16 cellular contexts compared by ENCODE assay signal in the genomic region with DNA sequence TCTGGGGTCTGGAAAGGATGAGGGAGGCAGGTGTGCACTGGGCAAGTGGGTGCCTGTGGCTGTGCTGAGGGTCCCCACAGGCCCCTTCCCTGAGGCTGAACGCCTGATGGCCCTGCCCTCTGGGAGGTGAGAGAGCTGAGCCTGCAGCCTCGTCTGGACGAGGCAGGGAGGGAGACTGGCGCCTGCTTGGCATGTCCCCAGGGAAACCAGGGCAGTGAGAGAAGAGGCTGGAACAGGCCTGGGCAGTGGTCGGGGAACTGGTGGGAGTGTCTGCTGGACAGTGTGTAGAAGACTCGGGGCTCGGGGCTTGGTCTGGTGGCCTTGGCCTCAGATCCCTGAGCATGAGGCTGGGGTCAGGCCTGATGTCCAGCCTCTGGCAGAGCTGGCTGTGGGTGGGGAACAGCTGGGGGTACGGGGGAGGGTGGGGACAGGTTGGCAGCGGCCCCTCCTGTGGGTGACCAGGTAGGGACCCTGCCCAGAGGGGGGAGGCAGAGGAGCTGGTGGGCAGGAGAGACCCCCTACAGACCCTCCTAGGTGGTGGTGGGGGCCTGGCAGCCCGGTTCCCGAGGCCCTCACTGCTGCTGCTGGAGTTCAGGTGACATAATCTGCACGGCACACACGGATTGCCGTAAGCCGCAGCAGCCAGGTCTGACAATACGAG. TPM values are rescaled to one million over a fixed set of nuclear protein-coding genes. Genes with fewer than 3 reads are reported as not detected.
DNase-seq lines count a peak whose midpoint lies in the region; ATAC-seq and TF ChIP-seq lines count a peak whose summit lies in the region.
"Had no signal": no experiment of that assay in that cellular context is flagged by ENCODE, and none has a peak within 500 bp of the region (broad histone marks: within the 10 kb centered on the region; RNA-seq: fewer than 3 reads in every experiment).

No MANE protein-coding gene starts in this region.

- H3K4me2 ChIP-seq in BLaER1 treated with 17β-estradiol and CSF1 and Interleukin-3, amounts not matched to agents 10 nM and 100 nM, result peak overlapping the region in 10 of 11 experiments; percentile 71 to 99 (median 94); a peak in 18 of 22 replicates
- H3K4me2 ChIP-seq in trophoblast cell (ENCODE audit: low read length), result no peak overlapping the region

- no peak overlapping the region for H3K4ac ChIP-seq in trophoblast cell (ENCODE audit: low read depth, low read length)

- H2AFZ ChIP-seq in trophoblast cell (ENCODE audit: insufficient read depth, low read length, poor library complexity), result no peak overlapping the region

- CTCF ChIA-PET in RWPE1 (lab: Yijun Ruan, JAX), result no interaction called here

- peaks cover 0 to 71% (median 17%) of the 10 kb centered on the region in 11 experiments; a peak in 12 of 22 replicates for H4K20me1 ChIP-seq in BLaER1 treated with 17β-estradiol and CSF1 and Interleukin-3, amounts not matched to agents 10 nM and 100 nM

- H3K79me2 ChIP-seq in trophoblast cell (ENCODE audit: control insufficient read depth, insufficient read depth, low read length, poor library complexity), result no peaks in the 10 kb centered on the region

- POLR2A ChIA-PET in RWPE1 (lab: Yijun Ruan, JAX; ENCODE audit: low non-redundant PET), result no interaction called here

- WGBS in trophoblast cell (ENCODE audit: extremely low coverage, insufficient coverage, insufficient read length), result no CpG with 5 or more reads among the region's 16 CpGs

- no peak overlapping the region for H2BK12ac ChIP-seq in trophoblast cell (ENCODE audit: low read length)

- no peak overlapping the region for H2BK5ac ChIP-seq in trophoblast cell (ENCODE audit: low read depth, low read length, poor library complexity)

- H3K9me3 ChIP-seq in BLaER1 treated with 17β-estradiol and CSF1 and Interleukin-3, amounts not matched to agents 10 nM and 100 nM (replicated peaks in 1 of 11), result peaks cover 4 to 7% (median 6%) of the 10 kb centered on the region in 11 experiments
- H3K9me3 ChIP-seq in trophoblast cell (ENCODE audit: insufficient read depth, low read depth, low read length), result peaks cover 4% of the 10 kb centered on the region
- H3K9me3 ChIP-seq: Caco-2 had no signal

- peak overlapping the region in 2 of 11 experiments; percentile 74 to 79; a peak in 3 of 22 replicates for H3K27ac ChIP-seq in BLaER1 treated with 17β-estradiol and CSF1 and Interleukin-3, amounts not matched to agents 10 nM and 100 nM
- peak overlapping the region; percentile 87 for H3K27ac ChIP-seq in RWPE1
- peak overlapping the region; percentile 99 for H3K27ac ChIP-seq in substantia nigra (ENCODE audit: low read depth, low read length, poor library complexity, severe bottlenecking)
- H3K27ac ChIP-seq in trophoblast cell (ENCODE audit: low read depth, low read length), result no peak overlapping the region
- H3K27ac ChIP-seq: HL-60 had no signal

- H3K4me3 ChIP-seq in BLaER1 treated with 17β-estradiol and CSF1 and Interleukin-3, amounts not matched to agents 10 nM and 100 nM, result no peak overlapping the region
- H3K4me3 ChIP-seq in trophoblast cell (ENCODE audit: low read depth, low read length), result no peak overlapping the region

- no peak overlapping the region for H3K18ac ChIP-seq in trophoblast cell (ENCODE audit: low read length)

- H3K14ac ChIP-seq in trophoblast cell (ENCODE audit: low read length), result no peak overlapping the region

- H3K79me1 ChIP-seq in trophoblast cell (ENCODE audit: low read length), result no peaks in the 10 kb centered on the region

- no peak overlapping the region for H3K23ac ChIP-seq in trophoblast cell (ENCODE audit: low read length)

- H4K91ac ChIP-seq in trophoblast cell (ENCODE audit: low read depth, low read length), result no peak overlapping the region

- peaks cover 37 to 73% (median 49%) of the 10 kb centered on the region in 11 experiments for H3K27me3 ChIP-seq in BLaER1 treated with 17β-estradiol and CSF1 and Interleukin-3, amounts not matched to agents 10 nM and 100 nM
- peaks cover 18% of the 10 kb centered on the region for H3K27me3 ChIP-seq in trophoblast cell (ENCODE audit: insufficient read depth, low read length)

- no peak overlapping the region for H2BK120ac ChIP-seq in trophoblast cell (ENCODE audit: insufficient read depth, low read length, poor library complexity)

- no peaks in the 10 kb centered on the region for H3K36me3 ChIP-seq in BLaER1 treated with 17β-estradiol and CSF1 and Interleukin-3, amounts not matched to agents 10 nM and 100 nM
- H3K36me3 ChIP-seq in trophoblast cell (ENCODE audit: control insufficient read depth in 1 of 2, insufficient read depth in 2 of 2, low read length in 2 of 2), result no peaks in the 10 kb centered on the region

- H4K8ac ChIP-seq in trophoblast cell (ENCODE audit: low read depth, low read length), result no peak overlapping the region

- no peak overlapping the region for H3K9ac ChIP-seq in BLaER1 treated with 17β-estradiol and CSF1 and Interleukin-3, amounts not matched to agents 10 nM and 100 nM
- H3K9ac ChIP-seq in trophoblast cell (ENCODE audit: low read length), result no peak overlapping the region

- peaks cover 53 to 100% (median 98%) of the 10 kb centered on the region in 10 experiments for H3K4me1 ChIP-seq in BLaER1 treated with 17β-estradiol and CSF1 and Interleukin-3, amounts not matched to agents 10 nM and 100 nM
- H3K4me1 ChIP-seq in trophoblast cell (ENCODE audit: control insufficient read depth in 1 of 2, insufficient read depth in 2 of 2, low read length in 2 of 2), result no peaks in the 10 kb centered on the region
- H3K4me1 ChIP-seq: Caco-2 had no signal

- H2AK5ac ChIP-seq in trophoblast cell (ENCODE audit: low read length), result no peak overlapping the region

- H4K12ac ChIP-seq in trophoblast cell (ENCODE audit: low read depth, low read length), result no peak overlapping the region

- no peak for DNase-seq in RWPE1 (ENCODE audit: low spot score)
- DNase-seq in globus pallidus (ENCODE audit: low spot score), result peak; percentile 22
- peak in 10 of 49 donors; percentile 25 to 44 (median 34) for DNase-seq in substantia nigra (lab: John Stamatoyannopoulos, UW)
- DNase-seq in OCI-M2 (lab: John Stamatoyannopoulos, UW; ENCODE audit: unreplicated experiment), result no peak
- no peak for DNase-seq in trophoblast cell
- DNase-seq: Caco-2; CD4-positive, CD25-positive, alpha-beta regulatory T cell; DMS53; NCI-H187 treated with DMSO at 0.1 percent for 48 hours; NCI-H2171 treated with DMSO at 0.1 percent for 48 hours; NCI-H446 treated with DMSO at 0.1 percent for 48 hours; NCI-H748 treated with DMSO at 0.1 percent for 48 hours; SIG-M5 had no signal

- no peak for TF ChIP-seq CTCF in RWPE1 (conservative IDR thresholded peaks at IDR 0.05; ENCODE audit: low read depth)

- ATAC-seq in HG03097 (IDR thresholded peaks at IDR 0.05; ENCODE audit: low FRiP score, unreplicated experiment), result no peak

RNA-seq across cellular contexts. Expression of a gene that starts 30.8 kb away (rescaled TPM):
- 0.17 and 0.18 TPM in 2 replicates for polyA plus RNA-seq in trophoblast cell (2013)

RNA-seq across cellular contexts. Expression of a gene that starts 32.9 kb away (rescaled TPM):
- polyA plus RNA-seq in trophoblast cell (2013), result 9.4 and 9.5 TPM in 2 replicates

RNA-seq across cellular contexts. Expression of a gene that starts 53.7 kb away (rescaled TPM):
- polyA plus RNA-seq in trophoblast cell (2013), result 186 and 190 TPM in 2 replicates

RNA-seq across cellular contexts. Expression of a gene that starts 53.9 kb away (rescaled TPM):
- polyA plus RNA-seq in trophoblast cell (2013), result 3.2 and 3.5 TPM in 2 replicates
